Comparison of ENCODE assay signal across 9 cellular contexts in genomic region chr16:66511615-66512500, GRCh38. TPM values are rescaled to one million over a fixed set of nuclear protein-coding genes. Genes with fewer than 3 reads are reported as not detected.
A peak's percentile ranks its signal among the peaks of the same experiment; 100 is the strongest.
DNase-seq lines count a peak whose midpoint lies in the region; ATAC-seq, FAIRE-seq and TF ChIP-seq lines count a peak whose summit lies in the region.
"Had no signal": no experiment of that assay in that cellular context is flagged by ENCODE, and none has a peak within 500 bp of the region (broad histone marks: within the 10 kb centered on the region; RNA-seq: fewer than 3 reads in every experiment).

No MANE protein-coding gene starts in this region.

- H4K20me1 ChIP-seq in endothelial cell of umbilical vein (replicated peaks; ENCODE audit: control insufficient read depth, extremely low read depth, insufficient read depth, low read length) = no peaks in the 10 kb centered on the region

- no peaks in the 10 kb centered on the region for H3K9me1 ChIP-seq in endothelial cell of umbilical vein (replicated peaks; ENCODE audit: control insufficient read depth, extremely low read depth, insufficient read depth, low read length)

- H3K9me3 Mint-ChIP-seq in CD4-positive, alpha-beta memory T cell = no peaks in the 10 kb centered on the region

- H3K9me3 ChIP-seq in CD4-positive, alpha-beta memory T cell (ENCODE audit: control insufficient read depth in 1 of 2, low read length in 2 of 2) = no peaks in the 10 kb centered on the region
- H3K9me3 ChIP-seq in endothelial cell of umbilical vein (replicated peaks; ENCODE audit: control insufficient read depth, insufficient read depth, low read length) = no peaks in the 10 kb centered on the region

- no peaks in the 10 kb centered on the region for H3K27me3 ChIP-seq in CD4-positive, alpha-beta memory T cell (ENCODE audit: insufficient read depth, low read length)
- no peaks in the 10 kb centered on the region for H3K27me3 ChIP-seq in endothelial cell of umbilical vein (ENCODE audit: control insufficient read depth in 2 of 2, insufficient read depth in 2 of 2, low read length in 2 of 2)

- CTCF ChIA-PET in CD4-positive, alpha-beta memory T cell (lab: Charles Lee; ENCODE audit: partially characterized antibody) = interaction anchor here (0.8 to 4.3 kb wide), 22 partner anchors 11 to 154 kb away, joined by 3 to 36 read pairs (median 7); partner anchors contain the start of genes CKLF, CMTM2 and TK2
- CTCF ChIA-PET in endothelial cell of umbilical vein (lab: Charles Lee) = interaction anchor here (0.6 to 4.1 kb wide), 20 partner anchors 10 to 319 kb away, joined by 3 to 32 read pairs (median 5); partner anchors contain the start of genes CKLF and NAE1

- H3K79me2 ChIP-seq in endothelial cell of umbilical vein (ENCODE audit: control insufficient read depth, insufficient read depth, low read length) = no peaks in the 10 kb centered on the region

- H3K36me3 Mint-ChIP-seq in CD4-positive, alpha-beta memory T cell = peaks cover 0 to 5% of the 10 kb centered on the region in 2 donors

- H3K4me3 ChIP-seq in CD4-positive, alpha-beta memory T cell (ENCODE audit: low read length in 2 of 2) = no peak overlapping the region
- H3K4me3 ChIP-seq in endothelial cell of umbilical vein (replicated peaks in 1 of 3; ENCODE audit: insufficient read depth in 1 of 3, low read depth in 1 of 3, low read length in 3 of 3) = no peak overlapping the region

- peaks cover 23 to 51% (median 32%) of the 10 kb centered on the region in 4 donors for H3K4me1 Mint-ChIP-seq in CD4-positive, alpha-beta memory T cell

- dilution Hi-C loops in endothelial cell of umbilical vein (cut with MboI; ENCODE audit: extremely low pct_ligation_motif_present, low sequenced_read_pairs) = no loop called here

- no peak overlapping the region for H3K4me2 ChIP-seq in endothelial cell of umbilical vein (ENCODE audit: insufficient read depth, low read length)

- no TSS peak for BruUV-seq in endothelial cell of umbilical vein (replicated peaks; lab: Mats Ljungman, UMichigan)

- peak; percentile 91 for FAIRE-seq in endothelial cell of umbilical vein (lab: Jason Lieb, UNC)
- FAIRE-seq: GM18507 had no signal

- H3K4me1 ChIP-seq in CD4-positive, alpha-beta memory T cell (ENCODE audit: insufficient read depth, low read length) = peaks cover 39% of the 10 kb centered on the region
- H3K4me1 ChIP-seq in endothelial cell of umbilical vein (ENCODE audit: control insufficient read depth, extremely low read depth, insufficient read depth, low read length) = peaks cover 58% of the 10 kb centered on the region

- H3K4me3 Mint-ChIP-seq in CD4-positive, alpha-beta memory T cell = peak overlapping the region in 1 of 8 donors; percentile 50

- peak overlapping the region; percentile 67 for H3K9ac ChIP-seq in endothelial cell of umbilical vein (replicated peaks; ENCODE audit: extremely low read depth, insufficient read depth, low read length)

- no peak for TF ChIP-seq POLR2A in endothelial cell of umbilical vein (IDR thresholded peaks at IDR 0.05; ENCODE audit: low read depth, low read length)

- no peaks in the 10 kb centered on the region for H3K36me3 ChIP-seq in CD4-positive, alpha-beta memory T cell (ENCODE audit: insufficient read depth, low read length)
- H3K36me3 ChIP-seq in endothelial cell of umbilical vein (ENCODE audit: control insufficient read depth in 2 of 2, extremely low read depth in 1 of 2, insufficient read depth in 2 of 2, low read length in 2 of 2) = no peaks in the 10 kb centered on the region

- ATAC-seq in HG02938 (IDR thresholded peaks at IDR 0.05; ENCODE audit: unreplicated experiment) = no peak

- no peaks in the 10 kb centered on the region for H3K27me3 Mint-ChIP-seq in CD4-positive, alpha-beta memory T cell

- peak overlapping the region in 5 of 7 donors; percentile 13 to 79 (median 30) for H3K27ac Mint-ChIP-seq in CD4-positive, alpha-beta memory T cell

- POLR2A ChIA-PET in CD4-positive, alpha-beta memory T cell (lab: Charles Lee; ENCODE audit: partially characterized antibody) = interaction anchor here (1.0 to 3.5 kb wide), 7 partner anchors 11 to 92 kb away, joined by 3 to 37 read pairs (median 12); partner anchors contain the start of genes CKLF and CMTM3
- POLR2A ChIA-PET in endothelial cell of umbilical vein (lab: Charles Lee) = interaction anchor here (1.2 kb wide), 1 partner anchor 40 kb away, joined by 4 read pairs; the partner anchor contains the start of gene CKLF

- no peak overlapping the region for H3K27ac ChIP-seq in CD4-positive, alpha-beta memory T cell (ENCODE audit: low read depth, low read length)
- H3K27ac ChIP-seq in endothelial cell of umbilical vein (ENCODE audit: insufficient read depth, low read depth, low read length) = peak overlapping the region; percentile 86

- TF ChIP-seq CTCF in endothelial cell of umbilical vein (IDR thresholded peaks at IDR 0.05; ENCODE audit: extremely low read depth in 1 of 2, insufficient read depth in 1 of 2, low read depth in 1 of 2, low read length in 2 of 2) = no peak

- no peak for DNase-seq in CD4-positive, alpha-beta memory T cell
- DNase-seq in NCI-H460 (ENCODE audit: extremely low read depth, low read depth) (peak; percentile 66), endothelial cell of umbilical vein (ENCODE audit: low read depth, low spot score) (peak; percentile 70), myocyte (ENCODE audit: low read depth) (peak; percentile 85), GF-D8 (lab: John Stamatoyannopoulos, UW) (no peak)
- no peak for DNase-seq in activated T-cell treated with anti-CD3 and anti-CD28 coated beads, Interleukin-2, amount 50 U/mL, for 1 hour
- no peak for DNase-seq in activated CD4-positive, alpha-beta T cell treated with anti-CD3 and anti-CD28 coated beads, Interleukin-2, amount 50 U/mL, for 4 hours

- intact Hi-C loops in CD4-positive, alpha-beta memory T cell (cut with micrococcal nuclease) = loop anchor here (1.0 kb wide), 1 partner anchor 77 kb away; no protein-coding TSS in a partner anchor
- intact Hi-C loops in endothelial cell of umbilical vein (cut with micrococcal nuclease) = loop anchor here (1.0 kb wide), 1 partner anchor 152 kb away; no protein-coding TSS in a partner anchor

- no peak overlapping the region for H2AFZ ChIP-seq in endothelial cell of umbilical vein (ENCODE audit: low read depth, low read length)

TF ChIP-seq in endothelial cell of umbilical vein, 7 proteins besides CTCF, POLR2A, EP300 and RAD21 (continues in another document):
- TF ChIP-seq MYC (IDR thresholded peaks at IDR 0.05; ENCODE audit: low read depth, low read length) (no peak), POLR2AphosphoS5 (IDR thresholded peaks at IDR 0.05; ENCODE audit: insufficient read depth, low read depth, low read length) (peak; percentile 20), GATA2 (IDR thresholded peaks at IDR 0.05; ENCODE audit: insufficient read depth, insufficient read length, low read depth, low read length) (peak; percentile 27), MAX (IDR thresholded peaks at IDR 0.05; ENCODE audit: insufficient read depth, insufficient read length) (no peak)

RNA-seq across cellular contexts. Expression of gene TK2, which starts 38.1 kb away (rescaled TPM):
- total RNA-seq in CD4-positive, alpha-beta memory T cell = 10 to 100 TPM in 1 of 2 experiments, 1 to 10 TPM in 1; 9.0 to 10.2 TPM
- polyA plus RNA-seq in CD4-positive, alpha-beta memory T cell = 1 to 10 TPM; 3.9 to 5.9 TPM
- 18.0 and 25.0 TPM in 2 replicates for total RNA-seq in NCI-H460 (2014; rRNA removed; shearing (Covaris generic))
- polyA plus RNA-seq in NCI-H460 (2014; cell fraction: nucleus; rRNA removed) = 24.1 and 35.2 TPM in 2 replicates
- total RNA-seq in endothelial cell of umbilical vein (23.4 and 25.2 TPM in 2 replicates), myocyte (18.9 and 21.2 TPM in 2 replicates)
- 12.1 and 12.2 TPM in 2 replicates for polyA plus RNA-seq in endothelial cell of umbilical vein
- 15.2 and 16.6 TPM in 2 replicates for polyA plus RNA-seq in endothelial cell of umbilical vein (2011; cell fraction: cytosol; rRNA removed)
- 25.4 and 27.0 TPM in 2 replicates for polyA plus RNA-seq in endothelial cell of umbilical vein (2011; cell fraction: nucleus; rRNA removed)
- 19.2 and 20.4 TPM in 2 replicates for polyA plus RNA-seq in endothelial cell of umbilical vein (2012)
- polyA minus RNA-seq in endothelial cell of umbilical vein = 31.5 and 50.2 TPM in 2 replicates
- 14.0 TPM for polyA minus RNA-seq in endothelial cell of umbilical vein (2011; cell fraction: cytosol; rRNA and poly(A)+ RNA removed)
- polyA minus RNA-seq in endothelial cell of umbilical vein (2011; cell fraction: nucleus; rRNA and poly(A)+ RNA removed) = 10.6 and 12.2 TPM in 2 replicates
- 35.8 TPM for polyA plus RNA-seq in myocyte (2012)

RNA-seq across cellular contexts. Expression of gene CKLF, which starts 40.5 kb away (rescaled TPM):
- 10 to 100 TPM; 71.0 to 76.6 TPM for total RNA-seq in CD4-positive, alpha-beta memory T cell
- polyA plus RNA-seq in CD4-positive, alpha-beta memory T cell = 100 to 1,000 TPM; 154 to 173 TPM
- 162 and 176 TPM in 2 replicates for total RNA-seq in NCI-H460 (2014; rRNA removed; shearing (Covaris generic))
- polyA plus RNA-seq in NCI-H460 (2014; cell fraction: nucleus; rRNA removed) = 136 and 187 TPM in 2 replicates
- total RNA-seq in endothelial cell of umbilical vein = 80.0 and 93.4 TPM in 2 replicates
- polyA plus RNA-seq in endothelial cell of umbilical vein = 197 and 209 TPM in 2 replicates
- 174 and 175 TPM in 2 replicates for polyA plus RNA-seq in endothelial cell of umbilical vein (2011; cell fraction: cytosol; rRNA removed)
- polyA plus RNA-seq in endothelial cell of umbilical vein (2011; cell fraction: nucleus; rRNA removed) = 54.0 and 61.7 TPM in 2 replicates
- 85.6 and 95.1 TPM in 2 replicates for polyA plus RNA-seq in endothelial cell of umbilical vein (2012)
- polyA minus RNA-seq in endothelial cell of umbilical vein = 49.7 and 62.3 TPM in 2 replicates
- 38.7 TPM for polyA minus RNA-seq in endothelial cell of umbilical vein (2011; cell fraction: cytosol; rRNA and poly(A)+ RNA removed)
- polyA minus RNA-seq in endothelial cell of umbilical vein (2011; cell fraction: nucleus; rRNA and poly(A)+ RNA removed) = 9.4 and 9.9 TPM in 2 replicates
- 25.4 and 29.8 TPM in 2 replicates for total RNA-seq in myocyte
- 81.7 TPM for polyA plus RNA-seq in myocyte (2012)

RNA-seq across cellular contexts. Expression of gene CMTM1, which starts 54.4 kb away (rescaled TPM):
- 10 to 100 TPM; 12.2 to 13.4 TPM for total RNA-seq in CD4-positive, alpha-beta memory T cell
- polyA plus RNA-seq in CD4-positive, alpha-beta memory T cell = 1 to 10 TPM in 1 of 2 donors, under 1 TPM in 1; 0.80 to 1.6 TPM
- 1.7 and 3.2 TPM in 2 replicates for total RNA-seq in NCI-H460 (2014; rRNA removed; shearing (Covaris generic))
- 0.10 and 2.4 TPM in 2 replicates for polyA plus RNA-seq in NCI-H460 (2014; cell fraction: nucleus; rRNA removed)
- total RNA-seq in endothelial cell of umbilical vein (9.3 and 12.3 TPM in 2 replicates), myocyte (0.52 and 1.4 TPM in 2 replicates)
- 3.0 and 3.8 TPM in 2 replicates for polyA plus RNA-seq in endothelial cell of umbilical vein
- polyA plus RNA-seq in endothelial cell of umbilical vein (2011; cell fraction: cytosol; rRNA removed) = 1.9 and 2.5 TPM in 2 replicates
- 1.8 and 2.4 TPM in 2 replicates for polyA plus RNA-seq in endothelial cell of umbilical vein (2011; cell fraction: nucleus; rRNA removed)
- 2.9 and 5.1 TPM in 2 replicates for polyA plus RNA-seq in endothelial cell of umbilical vein (2012)
- polyA minus RNA-seq in endothelial cell of umbilical vein = 3.8 and 4.5 TPM in 2 replicates
- polyA minus RNA-seq in endothelial cell of umbilical vein (2011; cell fraction: cytosol; rRNA and poly(A)+ RNA removed) = 4.8 TPM
- 1.2 and 1.9 TPM in 2 replicates for polyA minus RNA-seq in endothelial cell of umbilical vein (2011; cell fraction: nucleus; rRNA and poly(A)+ RNA removed)
- 3.2 TPM for polyA plus RNA-seq in myocyte (2012)

Comparison
In these comparisons a context has a peak if more than half of its experiments do, and no peak if none do; other contexts are left out.
1. DNase-seq: peak in NCI-H460 (single experiment), endothelial cell of umbilical vein (single experiment) and myocyte (single experiment); none in CD4-positive, alpha-beta memory T cell (0 of 5), activated T-cell treated with anti-CD3 and anti-CD28 coated beads, Interleukin-2, amount 50 U/mL, for 1 hour (single experiment), activated CD4-positive, alpha-beta T cell treated with anti-CD3 and anti-CD28 coated beads, Interleukin-2, amount 50 U/mL, for 4 hours (0 of 2) and GF-D8 (single experiment).